13 cellular contexts compared by ENCODE assay signal in the genomic region with DNA sequence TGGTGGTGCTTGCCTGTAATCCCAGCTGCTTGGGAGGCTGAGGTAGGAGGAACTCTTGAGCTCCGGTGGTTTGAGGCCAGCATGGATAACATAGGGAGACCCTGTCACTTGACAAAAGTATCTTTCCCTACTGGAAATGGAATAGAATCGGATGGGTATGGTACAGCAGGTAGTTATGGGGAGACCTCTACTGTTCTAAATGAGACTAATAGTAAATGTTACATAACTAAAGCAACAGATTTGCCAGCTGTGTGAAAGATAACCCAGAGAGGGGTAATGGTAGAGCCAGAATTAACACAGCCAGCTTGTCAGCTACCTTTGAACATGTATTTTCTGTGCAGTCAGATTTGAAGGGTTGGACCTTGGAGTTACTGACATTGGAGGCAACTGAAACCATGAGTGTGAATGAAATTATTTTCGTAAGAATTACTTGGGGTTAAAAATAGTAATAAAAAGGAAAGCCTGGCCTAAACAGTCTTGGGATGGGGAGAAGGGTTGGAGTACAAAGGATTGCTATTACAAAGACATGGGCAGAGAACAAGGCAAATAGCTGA. TPM values are rescaled to one million over a fixed set of nuclear protein-coding genes. Genes with fewer than 3 reads are reported as not detected.
DNase-seq lines count a peak whose midpoint lies in the region; ATAC-seq, FAIRE-seq and TF ChIP-seq lines count a peak whose summit lies in the region.
"Had no signal": no experiment of that assay in that cellular context is flagged by ENCODE, and none has a peak within 500 bp of the region (broad histone marks: within the 10 kb centered on the region; RNA-seq: fewer than 3 reads in every experiment).

No MANE protein-coding gene starts in this region.

- H3K27me3 Mint-ChIP-seq in CD4-positive, alpha-beta memory T cell: no peaks in the 10 kb centered on the region
- H3K27me3 Mint-ChIP-seq in activated naive CD8-positive, alpha-beta T cell treated with anti-CD3 and anti-CD28 coated beads for 36 hours: no peaks in the 10 kb centered on the region
- no peaks in the 10 kb centered on the region for H3K27me3 Mint-ChIP-seq in mesothelial cell of epicardium (ENCODE audit: low read depth)

- H3K27me3 ChIP-seq in CD4-positive, alpha-beta memory T cell (ENCODE audit: insufficient read depth, low read length): no peaks in the 10 kb centered on the region
- H3K27me3 ChIP-seq: ascending aorta, SJCRH30 had no signal

- H3K4me1 ChIP-seq in CD4-positive, alpha-beta memory T cell (ENCODE audit: insufficient read depth, low read length): peaks cover 12% of the 10 kb centered on the region
- H3K4me1 ChIP-seq: ascending aorta, SJCRH30 had no signal

- H3K36me3 ChIP-seq in CD4-positive, alpha-beta memory T cell (ENCODE audit: insufficient read depth, low read length): peaks cover 11% of the 10 kb centered on the region

- H3K4me3 ChIP-seq in CD4-positive, alpha-beta memory T cell (ENCODE audit: low read length in 2 of 2): no peak overlapping the region
- H3K4me3 ChIP-seq: ascending aorta, SJCRH30 had no signal

- TF ChIP-seq CTCF in mesothelial cell of epicardium (IDR thresholded peaks at IDR 0.05; ENCODE audit: unreplicated experiment) (no peak), GM13976 (IDR thresholded peaks at IDR 0.05; ENCODE audit: borderline replicate concordance, control extremely low read depth, extremely low read depth, insufficient read depth, missing control alignments) (no peak), GM20000 (IDR thresholded peaks at IDR 0.05; ENCODE audit: extremely low read depth, missing control alignments) (no peak)

- intact Hi-C loops in CD4-positive, alpha-beta memory T cell (cut with micrococcal nuclease): no loop called here

- peaks cover 4 to 19% of the 10 kb centered on the region in 2 donors for H3K36me3 Mint-ChIP-seq in CD4-positive, alpha-beta memory T cell
- H3K36me3 Mint-ChIP-seq in activated naive CD8-positive, alpha-beta T cell treated with anti-CD3 and anti-CD28 coated beads for 36 hours: peaks cover 16% of the 10 kb centered on the region
- peaks cover 10% of the 10 kb centered on the region for H3K36me3 Mint-ChIP-seq in mesothelial cell of epicardium

- H3K27ac ChIP-seq in CD4-positive, alpha-beta memory T cell (ENCODE audit: low read depth, low read length): no peak overlapping the region
- H3K27ac ChIP-seq: ascending aorta, SJCRH30 had no signal

- DNase-seq in CD4-positive, alpha-beta memory T cell: no peak
- peak; percentile 5 for DNase-seq in LHCN-M2 (ENCODE audit: low read depth)
- DNase-seq in activated naive CD8-positive, alpha-beta T cell treated with anti-CD3 and anti-CD28 coated beads for 36 hours: no peak
- DNase-seq in mesothelial cell of epicardium (ENCODE audit: low spot score in 2 of 2, unreplicated experiment in 2 of 2): no peak
- no peak for DNase-seq in GM13976 (ENCODE audit: low spot score)
- no peak for DNase-seq in GM20000 (ENCODE audit: low spot score)
- no peak for DNase-seq in urothelium cell line (ENCODE audit: low spot score)
- DNase-seq: DND-41; NCI-H1930; SJCRH30; stimulated activated CD4-positive, alpha-beta T cell treated with anti-CD3 and anti-CD28 coated beads, Interleukin-2, amount 100 ng/mL, for 48 hours had no signal

- H3K9me3 Mint-ChIP-seq in CD4-positive, alpha-beta memory T cell: no peaks in the 10 kb centered on the region
- peaks cover 1% of the 10 kb centered on the region for H3K9me3 Mint-ChIP-seq in activated naive CD8-positive, alpha-beta T cell treated with anti-CD3 and anti-CD28 coated beads for 36 hours
- H3K9me3 Mint-ChIP-seq in mesothelial cell of epicardium: no peaks in the 10 kb centered on the region

- POLR2A ChIA-PET in CD4-positive, alpha-beta memory T cell (lab: Charles Lee; ENCODE audit: partially characterized antibody): no interaction called here

- no peak overlapping the region for H3K4me3 Mint-ChIP-seq in CD4-positive, alpha-beta memory T cell
- H3K4me3 Mint-ChIP-seq in activated naive CD8-positive, alpha-beta T cell treated with anti-CD3 and anti-CD28 coated beads for 36 hours: no peak overlapping the region
- H3K4me3 Mint-ChIP-seq in mesothelial cell of epicardium: no peak overlapping the region

- no peak for FAIRE-seq in urothelium cell line (lab: Jason Lieb, UNC)

- peak overlapping the region in 5 of 7 donors; percentile 3 to 73 (median 16) for H3K27ac Mint-ChIP-seq in CD4-positive, alpha-beta memory T cell
- H3K27ac Mint-ChIP-seq in activated naive CD8-positive, alpha-beta T cell treated with anti-CD3 and anti-CD28 coated beads for 36 hours: peak overlapping the region; percentile 32
- H3K27ac Mint-ChIP-seq in mesothelial cell of epicardium: peak overlapping the region; percentile 48

- in situ Hi-C loops in GM13976 (cut with MboI; ENCODE audit: low sequenced_read_pairs, unreplicated experiment): no loop called here

- H3K4me1 Mint-ChIP-seq in CD4-positive, alpha-beta memory T cell: peaks cover 17 to 32% (median 17%) of the 10 kb centered on the region in 4 donors
- peaks cover 36% of the 10 kb centered on the region for H3K4me1 Mint-ChIP-seq in activated naive CD8-positive, alpha-beta T cell treated with anti-CD3 and anti-CD28 coated beads for 36 hours
- H3K4me1 Mint-ChIP-seq in mesothelial cell of epicardium: peaks cover 3% of the 10 kb centered on the region

- CTCF ChIA-PET in CD4-positive, alpha-beta memory T cell (lab: Charles Lee; ENCODE audit: partially characterized antibody): interaction anchor here (1.6 kb wide), 1 partner anchor 309 kb away, joined by 4 read pairs; no protein-coding TSS in a partner anchor

- H3K9me3 ChIP-seq in CD4-positive, alpha-beta memory T cell (ENCODE audit: control insufficient read depth in 1 of 2, low read length in 2 of 2): no peaks in the 10 kb centered on the region
- H3K9me3 ChIP-seq: ascending aorta, SJCRH30 had no signal

- ATAC-seq in GM19395 (IDR thresholded peaks at IDR 0.05; ENCODE audit: unreplicated experiment): no peak

RNA-seq across cellular contexts. Expression of a gene that starts 21.7 kb away (rescaled TPM):
- total RNA-seq in CD4-positive, alpha-beta memory T cell: 10 to 100 TPM; 68.9 to 70.7 TPM
- polyA plus RNA-seq in CD4-positive, alpha-beta memory T cell: 10 to 100 TPM; 25.9 to 39.8 TPM
- 77.5 and 78.0 TPM in 2 replicates for total RNA-seq in LHCN-M2 (2014; rRNA removed)
- 19.0 TPM for polyA plus RNA-seq in LHCN-M2 (2012)
- total RNA-seq in activated naive CD8-positive, alpha-beta T cell treated with anti-CD3 and anti-CD28 coated beads for 36 hours: 100 to 1,000 TPM; 156 to 158 TPM
- 76.6 to 85.8 TPM (median 78.3 TPM) in 3 replicates for total RNA-seq in mesothelial cell of epicardium

RNA-seq across cellular contexts. Expression of a gene that starts 54.4 kb away (rescaled TPM):
- 100 to 1,000 TPM; 193 to 195 TPM for total RNA-seq in CD4-positive, alpha-beta memory T cell
- polyA plus RNA-seq in CD4-positive, alpha-beta memory T cell: 100 to 1,000 TPM; 433 to 542 TPM
- total RNA-seq in LHCN-M2 (2014; rRNA removed): 175 and 270 TPM in 2 replicates
- polyA plus RNA-seq in LHCN-M2 (2012): 113 TPM
- total RNA-seq in activated naive CD8-positive, alpha-beta T cell treated with anti-CD3 and anti-CD28 coated beads for 36 hours: 100 to 1,000 TPM; 239 to 245 TPM
- total RNA-seq in mesothelial cell of epicardium: 107 to 114 TPM (median 110 TPM) in 3 replicates
